Comparison of ENCODE assay signal across 15 cellular contexts in the genomic region with DNA sequence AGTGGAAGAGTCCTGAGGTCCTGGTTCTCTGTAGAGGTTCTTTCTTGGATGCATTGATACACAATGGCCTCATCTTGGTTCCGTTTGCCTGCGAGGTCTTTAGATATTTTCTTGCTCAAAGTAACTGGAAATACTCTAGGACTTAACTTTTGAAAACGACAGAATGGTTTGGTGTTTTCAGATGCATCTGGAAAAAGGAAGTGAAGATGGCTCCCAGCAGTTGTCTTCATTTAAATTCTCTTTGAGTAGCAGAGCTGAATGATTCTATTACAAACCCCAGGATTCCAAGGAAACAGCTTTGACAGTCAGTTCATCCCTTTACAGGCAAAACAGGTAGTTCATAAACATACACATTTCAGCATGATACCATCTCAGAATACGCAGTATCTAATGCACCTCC.
"Had no signal": no experiment of that assay in that cellular context is flagged by ENCODE, and none has a peak within 500 bp of the region (broad histone marks: within the 10 kb centered on the region; RNA-seq: fewer than 3 reads in every experiment).

No MANE protein-coding gene starts in this region.

- H3K4me1 Mint-ChIP-seq: activated CD4-positive, alpha-beta T cell treated with anti-CD3 and anti-CD28 coated beads, Interleukin-2, amount 10 ng/mL, durations not matched to agents 24 days and 14 days had no signal

- H3K27me3 ChIP-seq: cardiac muscle cell, gastrocnemius medialis, neutrophil, right atrium auricular region, thyroid gland, vagina had no signal

- FAIRE-seq: colon, kidney, small intestine had no signal

- ATAC-seq: gastrocnemius medialis had no signal

- H3K9me3 ChIP-seq: gastrocnemius medialis, neutrophil, right atrium auricular region, thyroid gland, vagina had no signal

- H3K4me1 ChIP-seq: gastrocnemius medialis, thyroid gland, vagina had no signal

- H3K4me3 Mint-ChIP-seq: activated CD4-positive, alpha-beta T cell treated with anti-CD3 and anti-CD28 coated beads, Interleukin-2, amount 10 ng/mL, durations not matched to agents 24 days and 14 days had no signal

- H3K36me3 ChIP-seq: cardiac muscle cell, gastrocnemius medialis, neutrophil, right atrium auricular region, thyroid gland, vagina, WERI-Rb-1 had no signal

- H3K4me3 ChIP-seq: cardiac muscle cell, gastrocnemius medialis, lung, right atrium auricular region, thyroid gland, vagina had no signal

- DNase-seq: activated CD4-positive, alpha-beta T cell treated with anti-CD3 and anti-CD28 coated beads, Interleukin-2, amount 10 ng/mL, durations not matched to agents 24 days and 14 days; activated naive CD4-positive, alpha-beta T cell treated with Interleukin-2 at 50 U/mL for 16 hours; gastrocnemius medialis; kidney; midbrain; small intestine; T-helper 9 cell; thyroid gland; WERI-Rb-1 had no signal

- H3K27ac ChIP-seq: cardiac muscle cell, gastrocnemius medialis, neutrophil, right atrium auricular region, thyroid gland, vagina, WERI-Rb-1 had no signal

- H3K27ac Mint-ChIP-seq: activated CD4-positive, alpha-beta T cell treated with anti-CD3 and anti-CD28 coated beads, Interleukin-2, amount 10 ng/mL, durations not matched to agents 24 days and 14 days had no signal

- H3K9me3 Mint-ChIP-seq: activated CD4-positive, alpha-beta T cell treated with anti-CD3 and anti-CD28 coated beads, Interleukin-2, amount 10 ng/mL, durations not matched to agents 24 days and 14 days had no signal
